In genomic region chr6:161035182-161035980, GRCh38 we compare ENCODE assay signal across 1 cellular context.
TF ChIP-seq lines count a peak whose summit lies in the region.

No MANE protein-coding gene starts in this region.

TF ChIP-seq in GM12878, 131 proteins besides CTCF, POLR2A, EP300 and RAD21 (continued from another document):
- TF ChIP-seq ZNF592 (IDR thresholded peaks at IDR 0.05) (0 out of 2 replicates have a peak, but pooled peaks have one; percentile 27), SREBF2 (IDR thresholded peaks at IDR 0.05; ENCODE audit: low read length) (no peak), FOXM1 (IDR thresholded peaks at IDR 0.05; ENCODE audit: low read depth, low read length) (peak; percentile 23; the same call in 1 of the 2 replicates), NFIC (IDR thresholded peaks at IDR 0.05; ENCODE audit: low read depth, low read length) (peak; percentile 58), SPI1 (IDR thresholded peaks at IDR 0.05; ENCODE audit: borderline replicate concordance, insufficient read depth, low read depth, low read length) (peak; percentile 61; the same call in 1 of the 2 replicates), RUNX3 (IDR thresholded peaks at IDR 0.05; ENCODE audit: low read length) (peak; percentile 42; the same call in 1 of the 2 replicates), ZBED1 (IDR thresholded peaks at IDR 0.05; ENCODE audit: borderline replicate concordance) (0 out of 2 replicates have a peak, but pooled peaks have one; percentile 20), TCF7 (IDR thresholded peaks at IDR 0.05; ENCODE audit: borderline replicate concordance) (no peak), IKZF2 (IDR thresholded peaks at IDR 0.05) (peak; percentile 45 to 68; a peak in 3 of 4 replicates), GABPA (IDR thresholded peaks at IDR 0.05; ENCODE audit: low read depth) (no peak), ZNF217 (IDR thresholded peaks at IDR 0.05) (0 out of 2 replicates have a peak, but pooled peaks have one; percentile 30), EED (IDR thresholded peaks at IDR 0.05; ENCODE audit: low read depth) (0 out of 2 replicates have a peak, but pooled peaks have one; percentile 41), MTA2 (IDR thresholded peaks at IDR 0.05; ENCODE audit: low read depth) (0 out of 2 replicates have a peak, but pooled peaks have one; percentile 45), CBFB (IDR thresholded peaks at IDR 0.05; ENCODE audit: low read depth) (0 out of 2 replicates have a peak, but pooled peaks have one; percentile 24)
- TF ChIP-seq, protein P1, sequence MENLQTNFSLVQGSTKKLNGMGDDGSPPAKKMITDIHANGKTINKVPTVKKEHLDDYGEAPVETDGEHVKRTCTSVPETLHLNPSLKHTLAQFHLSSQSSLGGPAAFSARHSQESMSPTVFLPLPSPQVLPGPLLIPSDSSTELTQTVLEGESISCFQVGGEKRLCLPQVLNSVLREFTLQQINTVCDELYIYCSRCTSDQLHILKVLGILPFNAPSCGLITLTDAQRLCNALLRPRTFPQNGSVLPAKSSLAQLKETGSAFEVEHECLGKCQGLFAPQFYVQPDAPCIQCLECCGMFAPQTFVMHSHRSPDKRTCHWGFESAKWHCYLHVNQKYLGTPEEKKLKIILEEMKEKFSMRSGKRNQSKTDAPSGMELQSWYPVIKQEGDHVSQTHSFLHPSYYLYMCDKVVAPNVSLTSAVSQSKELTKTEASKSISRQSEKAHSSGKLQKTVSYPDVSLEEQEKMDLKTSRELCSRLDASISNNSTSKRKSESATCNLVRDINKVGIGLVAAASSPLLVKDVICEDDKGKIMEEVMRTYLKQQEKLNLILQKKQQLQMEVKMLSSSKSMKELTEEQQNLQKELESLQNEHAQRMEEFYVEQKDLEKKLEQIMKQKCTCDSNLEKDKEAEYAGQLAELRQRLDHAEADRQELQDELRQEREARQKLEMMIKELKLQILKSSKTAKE (IDR thresholded peaks at IDR 0.05; ENCODE audit: low read depth, poor library complexity, severe bottlenecking), result no peak
